ENCODE assay signal across 34 cellular contexts in genomic region chr9:112278152-112278551, GRCh38. TPM values are rescaled to one million over a fixed set of nuclear protein-coding genes. Genes with fewer than 3 reads are reported as not detected.
DNase-seq lines count a peak whose midpoint lies in the region; ATAC-seq and TF ChIP-seq lines count a peak whose summit lies in the region.
"Had no signal": no experiment of that assay in that cellular context is flagged by ENCODE, and none has a peak within 500 bp of the region (broad histone marks: within the 10 kb centered on the region; RNA-seq: fewer than 3 reads in every experiment).

No MANE protein-coding gene starts in this region.

- no peaks in the 10 kb centered on the region for H3K36me3 ChIP-seq in breast epithelium
- H3K36me3 ChIP-seq in adipocyte (ENCODE audit: control insufficient read depth, insufficient read depth, low read length, severe bottlenecking), result peaks cover 3% of the 10 kb centered on the region
- H3K36me3 ChIP-seq: cardiac muscle cell, gastrocnemius medialis, vagina had no signal

- H3K36me3 Mint-ChIP-seq in activated naive CD4-positive, alpha-beta T cell treated with anti-CD3 and anti-CD28 coated beads, Interleukin-2, amount 10 ng/mL, durations not matched to agents 7 days and 5 days, result peaks cover 29% of the 10 kb centered on the region

- no peak overlapping the region for H3K4me3 Mint-ChIP-seq in activated naive CD4-positive, alpha-beta T cell treated with anti-CD3 and anti-CD28 coated beads, Interleukin-2, amount 10 ng/mL, durations not matched to agents 7 days and 5 days
- H3K4me3 Mint-ChIP-seq: activated CD8-positive, alpha-beta memory T cell treated with anti-CD3 and anti-CD28 coated beads, Interleukin-2, amount 10 ng/mL, durations not matched to agents 7 days and 5 days; mesothelial cell of epicardium had no signal

- H3K4me1 Mint-ChIP-seq in activated naive CD4-positive, alpha-beta T cell treated with anti-CD3 and anti-CD28 coated beads, Interleukin-2, amount 10 ng/mL, durations not matched to agents 7 days and 5 days, result peaks cover 14% of the 10 kb centered on the region

- in situ Hi-C loops in T47D (cut with HindIII; ENCODE audit: low pct_unique_long_range_greater_than_20kb, low sequenced_read_pairs), result no loop called here

- H3K27me3 ChIP-seq in breast epithelium (no peaks in the 10 kb centered on the region), adipocyte (replicated peaks; ENCODE audit: control insufficient read depth, insufficient read depth, low read length) (no peaks in the 10 kb centered on the region)
- H3K27me3 ChIP-seq: cardiac muscle cell, gastrocnemius medialis, testis, vagina had no signal

- ATAC-seq in left lobe of liver (peak; percentile 28), GM19455 (IDR thresholded peaks at IDR 0.05; ENCODE audit: unreplicated experiment) (no peak)
- ATAC-seq: activated CD8-positive, alpha-beta memory T cell treated with anti-CD3 and anti-CD28 coated beads, Interleukin-2, amount 10 ng/mL, durations not matched to agents 7 days and 5 days; esophagus mucosa; gastrocnemius medialis; left ventricle myocardium superior; PC-3; Right ventricle myocardium inferior had no signal

- H3K9ac ChIP-seq in adipocyte (ENCODE audit: low read length), result no peak overlapping the region

- TF ChIP-seq POLR2A in breast epithelium (IDR thresholded peaks at IDR 0.05), result no peak

- CTCF ChIA-PET in activated naive CD4-positive, alpha-beta T cell treated with anti-CD3 and anti-CD28 coated beads, Interleukin-2, amount 10 ng/mL, durations not matched to agents 7 days and 5 days (lab: Charles Lee), result no interaction called here

- TF ChIP-seq CTCF in breast epithelium (IDR thresholded peaks at IDR 0.05), result no peak

- intact Hi-C loops in breast epithelium (cut with DNase I; ENCODE audit: low total_unique reads), result no loop called here

- no peaks in the 10 kb centered on the region for H3K9me3 ChIP-seq in breast epithelium
- H3K9me3 ChIP-seq in adipocyte (ENCODE audit: control insufficient read depth, low read length), result no peaks in the 10 kb centered on the region
- H3K9me3 ChIP-seq: gastrocnemius medialis, testis, vagina had no signal

- no peak overlapping the region for H3K27ac Mint-ChIP-seq in activated naive CD4-positive, alpha-beta T cell treated with anti-CD3 and anti-CD28 coated beads, Interleukin-2, amount 10 ng/mL, durations not matched to agents 7 days and 5 days
- H3K27ac Mint-ChIP-seq: activated CD8-positive, alpha-beta memory T cell treated with anti-CD3 and anti-CD28 coated beads, Interleukin-2, amount 10 ng/mL, durations not matched to agents 7 days and 5 days; mesothelial cell of epicardium had no signal

- no peak overlapping the region for H3K4me3 ChIP-seq in breast epithelium
- no peak overlapping the region for H3K4me3 ChIP-seq in adipocyte (ENCODE audit: low read length)
- H3K4me3 ChIP-seq: cardiac muscle cell, coronary artery, gastrocnemius medialis, testis, vagina had no signal

- DNase-seq in T47D (ENCODE audit: low read depth in 1 of 2, low spot score in 1 of 2) (peak; percentile 4 to 37), breast epithelium (ENCODE audit: low spot score in 2 of 2) (no peak), adipocyte (ENCODE audit: low read depth) (peak; percentile 3), left lobe of liver (ENCODE audit: low spot score) (no peak), germinal center (ENCODE audit: low spot score) (no peak)
- DNase-seq in activated naive CD4-positive, alpha-beta T cell treated with anti-CD3 and anti-CD28 coated beads, Interleukin-2, amount 10 ng/mL, durations not matched to agents 7 days and 5 days, result no peak
- no peak for DNase-seq in activated CD4-positive, alpha-beta T cell treated with anti-CD3 and anti-CD28 coated beads, Interleukin-2, amount 50 U/mL, for 4 hours
- DNase-seq: activated CD4-positive, alpha-beta T cell treated with anti-CD3 and anti-CD28 coated beads, Interleukin-2, amount 50 U/mL, for 1 hour; activated CD8-positive, alpha-beta memory T cell treated with anti-CD3 and anti-CD28 coated beads, Interleukin-2, amount 10 ng/mL, durations not matched to agents 7 days and 5 days; activated naive CD4-positive, alpha-beta T cell treated with Interleukin-2 at 50 U/mL for 16 hours; activated T-cell treated with anti-CD3 and anti-CD28 coated beads, Interleukin-2, amount 50 U/mL, for 48 hours; amniotic stem cell; DMS79; gastrocnemius medialis; HCEC 1CT; hypothalamus; Kasumi-1; left ventricle myocardium superior; MV-4-11; naive B cell; NCI-H510A; occipital lobe; PC-3; stimulated activated naive CD4-positive, alpha-beta T cell treated with Interleukin-2 at 50 U/mL for 16 hours; T-helper 9 cell; testis; WERI-Rb-1 had no signal

- no peak overlapping the region for H3K27ac ChIP-seq in breast epithelium
- H3K27ac ChIP-seq: cardiac muscle cell, coronary artery, gastrocnemius medialis, testis, vagina, WERI-Rb-1 had no signal

- no peaks in the 10 kb centered on the region for H3K4me1 ChIP-seq in breast epithelium
- peaks cover 7% of the 10 kb centered on the region for H3K4me1 ChIP-seq in adipocyte (ENCODE audit: control insufficient read depth, insufficient read depth, low read length)
- H3K4me1 ChIP-seq: testis had no signal

- H3K27me3 Mint-ChIP-seq in activated naive CD4-positive, alpha-beta T cell treated with anti-CD3 and anti-CD28 coated beads, Interleukin-2, amount 10 ng/mL, durations not matched to agents 7 days and 5 days, result no peaks in the 10 kb centered on the region
- H3K27me3 Mint-ChIP-seq: activated CD8-positive, alpha-beta memory T cell treated with anti-CD3 and anti-CD28 coated beads, Interleukin-2, amount 10 ng/mL, durations not matched to agents 7 days and 5 days; naive B cell had no signal

- H3K9me3 Mint-ChIP-seq in activated naive CD4-positive, alpha-beta T cell treated with anti-CD3 and anti-CD28 coated beads, Interleukin-2, amount 10 ng/mL, durations not matched to agents 7 days and 5 days, result peaks cover 5% of the 10 kb centered on the region

RNA-seq across cellular contexts. Expression of gene PTBP3, which starts 55.3 kb away (rescaled TPM):
- 10 to 100 TPM; 30.6 to 80.2 (median 50.5) TPM for total RNA-seq in breast epithelium
- 18.7 TPM for total RNA-seq in left lobe of liver

Comparison
In these comparisons a context has a peak if more than half of its experiments do, and no peak if none do; other contexts are left out.
1. DNase-seq: peak in T47D (2 of 2) and adipocyte (single experiment); none in breast epithelium (0 of 2), left lobe of liver (single experiment), activated naive CD4-positive, alpha-beta T cell treated with anti-CD3 and anti-CD28 coated beads, Interleukin-2, amount 10 ng/mL, durations not matched to agents 7 days and 5 days (single experiment), activated CD4-positive, alpha-beta T cell treated with anti-CD3 and anti-CD28 coated beads, Interleukin-2, amount 50 U/mL, for 4 hours (0 of 2) and germinal center (single experiment).